Comparison of ENCODE assay signal across 8 cellular contexts in genomic region chr2:101308432-101309210, GRCh38. TPM values are rescaled to one million over a fixed set of nuclear protein-coding genes. Genes with fewer than 3 reads are reported as not detected.
DNase-seq lines count a peak whose midpoint lies in the region; ATAC-seq and TF ChIP-seq lines count a peak whose summit lies in the region.

Gene RNF149 (minus strand): TSS chr2:101308701. CDS start chr2:101308588, 113 bp downstream.

- in situ Hi-C loops in mammary epithelial cell (cut with MboI; ENCODE audit: low sequenced_read_pairs in 2 of 2), result no loop called here

- peaks cover 29% of the 10 kb centered on the region for H3K4me1 ChIP-seq in mammary epithelial cell (ENCODE audit: insufficient read depth, low read length)

- H4K20me1 ChIP-seq in mammary epithelial cell (ENCODE audit: insufficient read depth, low read length), result peaks cover 7% of the 10 kb centered on the region

- dilution Hi-C loops in mammary epithelial cell (cut with HindIII; ENCODE audit: low sequenced_read_pairs), result no loop called here

- peak within 1 kb of the TSS; percentile 87 for H3K4me3 ChIP-seq in WI38 (ENCODE audit: low read depth, low read length)
- H3K4me3 ChIP-seq in mammary epithelial cell (replicated peaks in 1 of 3; ENCODE audit: insufficient read depth in 1 of 3, low read depth in 2 of 3, low read length in 3 of 3), result peak within 1 kb of the TSS; percentile 46 to 71 (median 66)

- H3K4me2 ChIP-seq in mammary epithelial cell (ENCODE audit: insufficient read depth, low read depth, low read length), result peak within 1 kb of the TSS; percentile 95

- TSS peak; percentile 58 for BruUV-seq in mammary epithelial cell (replicated peaks; lab: Mats Ljungman, UMichigan)

- ATAC-seq in GM18909 (IDR thresholded peaks at IDR 0.05; ENCODE audit: poor library complexity, unreplicated experiment) (peak; percentile 78), HG03159 (IDR thresholded peaks at IDR 0.05; ENCODE audit: unreplicated experiment) (peak; percentile 56)

- DNase-seq in AG08395 (ENCODE audit: low spot score) (peak; percentile 100), NCI-H2227 treated with DMSO at 0.1 percent for 48 hours (lab: John Stamatoyannopoulos, UW) (peak; percentile 83), mammary epithelial cell (peak; percentile 85), inferior parietal cortex (ENCODE audit: extremely low spot score) (peak; percentile 87)
- DNase-seq in stimulated activated CD4-positive, alpha-beta T cell treated with anti-CD3 and anti-CD28 coated beads, Interleukin-12 subunit alpha, Interleukin-12 subunit beta, amount 100 ng/mL, for 24 hours (ENCODE audit: low read depth in 2 of 2), result peak; percentile 76 to 84

- peak within 1 kb of the TSS; percentile 97 for H2AFZ ChIP-seq in mammary epithelial cell (ENCODE audit: low read depth, low read length)

- intact Hi-C loops in mammary epithelial cell (cut with micrococcal nuclease), result loop anchor here (1.0 kb wide), 1 partner anchor 19 kb away; no protein-coding TSS in a partner anchor

- TF ChIP-seq CTCF in WI38 (IDR thresholded peaks at IDR 0.05; ENCODE audit: low read depth, low read length) (no peak), mammary epithelial cell (conservative IDR thresholded peaks at IDR 0.05 in 1 of 2, IDR thresholded peaks at IDR 0.05 in 1 of 2; ENCODE audit: extremely low read depth in 1 of 2, insufficient read depth in 1 of 2, low read depth in 1 of 2, low read length in 2 of 2) (no peak)

- H3K36me3 ChIP-seq in mammary epithelial cell (ENCODE audit: insufficient read depth, low read length), result no peaks in the 10 kb centered on the region

- peak within 1 kb of the TSS; percentile 83 for H3K27ac ChIP-seq in mammary epithelial cell (ENCODE audit: insufficient read depth, low read depth, low read length)

- H3K27me3 ChIP-seq in mammary epithelial cell (ENCODE audit: insufficient read depth, low read length), result no peaks in the 10 kb centered on the region

- H3K79me2 ChIP-seq in mammary epithelial cell (ENCODE audit: insufficient read depth, low read length), result peaks cover 49% of the 10 kb centered on the region

- CTCF ChIA-PET in mammary epithelial cell (lab: Charles Lee; ENCODE audit: low non-redundant PET), result interaction anchor here (0.8 kb wide), 1 partner anchor 31 kb away, joined by 3 read pairs; no protein-coding TSS in a partner anchor

- H3K9ac ChIP-seq in mammary epithelial cell (ENCODE audit: insufficient read depth, low read length), result peak within 1 kb of the TSS; percentile 91

- 11% methylated on average over 17 of the region's 76 CpGs for WGBS in mammary epithelial cell (ENCODE audit: low coverage, missing lambda C conversion rate)

- no peaks in the 10 kb centered on the region for H3K9me3 ChIP-seq in mammary epithelial cell (replicated peaks; ENCODE audit: insufficient read depth, low read length)

RNA-seq across cellular contexts. Expression of gene RNF149, which starts in this region (rescaled TPM):
- 10 to 100 TPM; 53.0 to 55.8 TPM for total RNA-seq in mammary epithelial cell
- 25.0 TPM for polyA plus RNA-seq in mammary epithelial cell
- 80.4 TPM for polyA minus RNA-seq in mammary epithelial cell

Comparison
In these comparisons a context has a peak if more than half of its experiments do, and no peak if none do; other contexts are left out.
1. Peak in every context shown above with its lines: DNase-seq, ATAC-seq, H3K4me3 ChIP-seq and H3K27ac ChIP-seq.